ENCODE assay signal across 24 cellular contexts in genomic region chr15:81558056-81558455, GRCh38.
"Had no signal": no experiment of that assay in that cellular context is flagged by ENCODE, and none has a peak within 500 bp of the region (broad histone marks: within the 10 kb centered on the region; RNA-seq: fewer than 3 reads in every experiment).

No MANE protein-coding gene starts in this region.

- ATAC-seq: effector memory CD8-positive, alpha-beta T cell; esophagus mucosa; foreskin keratinocyte; gastrocnemius medialis; gastroesophageal sphincter; heart left ventricle; heart right ventricle had no signal

- H3K27ac ChIP-seq: colonic mucosa, coronary artery, dorsolateral prefrontal cortex, epithelial cell of prostate, esophagus muscularis mucosa, esophagus squamous epithelium, foreskin keratinocyte, gastrocnemius medialis, gastroesophageal sphincter, heart left ventricle, heart right ventricle had no signal

- H3K4me3 ChIP-seq: colonic mucosa, coronary artery, dorsolateral prefrontal cortex, esophagus muscularis mucosa, esophagus squamous epithelium, gastrocnemius medialis, gastroesophageal sphincter, heart left ventricle, heart right ventricle had no signal

- H3K27me3 ChIP-seq: colonic mucosa, esophagus muscularis mucosa, esophagus squamous epithelium, gastrocnemius medialis, gastroesophageal sphincter had no signal

- H3K9me3 ChIP-seq: colonic mucosa, esophagus squamous epithelium, gastrocnemius medialis had no signal

- DNase-seq: colonic mucosa; cortex of kidney; dermis blood vessel endothelial cell; dorsolateral prefrontal cortex; effector CD4-positive, alpha-beta T cell; effector CD8-positive, alpha-beta T cell; effector memory CD4-positive, alpha-beta T cell; effector memory CD8-positive, alpha-beta T cell; endodermal cell; erythroblast; esophagus squamous epithelium; foreskin fibroblast; foreskin keratinocyte; foreskin melanocyte; gastrocnemius medialis; glutamatergic neuron; head of caudate nucleus; heart left ventricle; heart right ventricle had no signal

- H3K4me1 ChIP-seq: colonic mucosa, esophagus muscularis mucosa, esophagus squamous epithelium, foreskin keratinocyte, gastrocnemius medialis, gastroesophageal sphincter, heart left ventricle, heart right ventricle had no signal

- H3K36me3 ChIP-seq: colonic mucosa, esophagus muscularis mucosa, esophagus squamous epithelium, gastrocnemius medialis, gastroesophageal sphincter, heart left ventricle, heart right ventricle had no signal
